ENCODE assay signal across 30 cellular contexts in the genomic region with DNA sequence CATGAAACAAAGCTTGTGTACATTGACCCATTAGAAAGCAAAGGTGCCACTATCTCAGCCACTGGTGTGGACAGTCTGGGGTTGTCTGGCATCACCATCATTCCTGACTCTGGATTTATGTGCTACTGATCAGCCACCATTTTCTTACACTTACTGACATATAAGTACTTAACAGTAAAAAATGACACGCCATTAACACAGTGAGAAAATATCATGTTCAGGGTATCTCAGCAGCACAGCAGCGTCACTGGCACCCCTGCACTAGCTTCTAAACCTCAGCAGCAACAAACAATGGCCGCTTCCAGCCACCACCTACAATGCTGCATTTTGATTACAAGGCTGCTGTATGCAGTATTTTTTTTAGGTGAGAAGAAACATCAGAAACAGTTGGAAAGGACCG.
"Had no signal": no experiment of that assay in that cellular context is flagged by ENCODE, and none has a peak within 500 bp of the region (broad histone marks: within the 10 kb centered on the region; RNA-seq: fewer than 3 reads in every experiment).

No MANE protein-coding gene starts in this region.

- H3K36me3 ChIP-seq: adrenal gland, brain microvascular endothelial cell, breast epithelium had no signal

- H3K36me3 Mint-ChIP-seq: activated CD8-positive, alpha-beta memory T cell treated with anti-CD3 and anti-CD28 coated beads, Interleukin-2, amount 10 ng/mL, durations not matched to agents 7 days and 5 days; activated naive CD8-positive, alpha-beta T cell treated with anti-CD3 and anti-CD28 coated beads for 36 hours; T-cell had no signal

- H3K27ac ChIP-seq: adrenal gland, body of pancreas, brain microvascular endothelial cell, breast epithelium, VCaP had no signal

- H3K9me3 ChIP-seq: adrenal gland, body of pancreas had no signal

- H3K4me1 ChIP-seq: adrenal gland, body of pancreas, breast epithelium had no signal

- DNase-seq: activated B cell treated with CpG ODN at 0.5 μM for 24 hours; activated CD4-positive, alpha-beta memory T cell treated with anti-CD3 and anti-CD28 coated beads, Interleukin-2, amount 10 ng/mL, durations not matched to agents 7 days and 5 days; activated CD4-positive, alpha-beta T cell treated with anti-CD3 and anti-CD28 coated beads for 4 hours; activated CD4-positive, alpha-beta T cell treated with anti-CD3 and anti-CD28 coated beads, Interleukin-2, amount 10 ng/mL, durations not matched to agents 24 days and 14 days; activated CD4-positive, alpha-beta T cell treated with anti-CD3 and anti-CD28 coated beads, Interleukin-2, amount 50 U/mL, for 48 hours; activated CD4-positive, CD25-positive, alpha-beta regulatory T cell treated with anti-CD3 and anti-CD28 coated beads, Interleukin-2, amount 50 U/mL, for 72 hours; activated CD8-positive, alpha-beta memory T cell treated with anti-CD3 and anti-CD28 coated beads for 24 hours; activated CD8-positive, alpha-beta memory T cell treated with anti-CD3 and anti-CD28 coated beads, Interleukin-2, amount 10 ng/mL, durations not matched to agents 7 days and 5 days; activated CD8-positive, alpha-beta memory T cell treated with anti-CD3 and anti-CD28 coated beads, Interleukin-2, amount 50 U/mL, for 48 hours; activated CD8-positive, alpha-beta T cell treated with anti-CD3 and anti-CD28 coated beads, Interleukin-2, amount 10 ng/mL, durations not matched to agents 7 days and 5 days; activated effector memory CD4-positive, alpha-beta T cell treated with anti-CD3 and anti-CD28 coated beads, Interleukin-2, amount 50 U/mL, for 16 hours; activated gamma-delta T cell treated with Interleukin-2 at 50 U/mL for 16 hours; activated naive CD4-positive, alpha-beta T cell; activated naive CD4-positive, alpha-beta T cell treated with anti-CD3 and anti-CD28 coated beads for 36 hours; activated naive CD4-positive, alpha-beta T cell treated with anti-CD3 and anti-CD28 coated beads, Interleukin-2, amount 50 U/mL, for 16 hours; activated naive CD8-positive, alpha-beta T cell treated with anti-CD3 and anti-CD28 coated beads for 36 hours; activated T-cell treated with anti-CD3 and anti-CD28 coated beads, Interleukin-2, amount 50 U/mL, for 24 hours; activated T-cell treated with anti-CD3 and anti-CD28 coated beads, Interleukin-2, amount 50 U/mL, for 48 hours; adrenal gland; amniotic stem cell; aorta; body of pancreas; brain microvascular endothelial cell; central memory CD4-positive, alpha-beta T cell; T-cell; T-helper 17 cell had no signal

- H3K9me3 Mint-ChIP-seq: activated B cell treated with CpG ODN at 0.5 μM for 24 hours; activated CD4-positive, alpha-beta memory T cell treated with anti-CD3 and anti-CD28 coated beads, Interleukin-2, amount 10 ng/mL, durations not matched to agents 7 days and 5 days; activated CD4-positive, alpha-beta T cell treated with anti-CD3 and anti-CD28 coated beads, Interleukin-2, amount 10 ng/mL, durations not matched to agents 24 days and 14 days; activated T-helper 2 cell treated with anti-CD3 and anti-CD28 coated beads, Interferon-gamma antibody, Interleukin-2, Interleukin-4, amounts not matched to agents 10 μg/mL and 5 μg/mL and 100 μg/mL, durations not matched to agents 14 hours and 24 hours and 36 hours had no signal

- H3K4me3 Mint-ChIP-seq: activated B cell treated with CpG ODN at 0.5 μM for 24 hours; activated CD4-positive, alpha-beta memory T cell treated with anti-CD3 and anti-CD28 coated beads, Interleukin-2, amount 10 ng/mL, durations not matched to agents 7 days and 5 days; activated CD4-positive, alpha-beta T cell treated with anti-CD3 and anti-CD28 coated beads, Interleukin-2, amount 10 ng/mL, durations not matched to agents 24 days and 14 days; activated CD8-positive, alpha-beta memory T cell treated with anti-CD3 and anti-CD28 coated beads, Interleukin-2, amount 10 ng/mL, durations not matched to agents 7 days and 5 days; activated CD8-positive, alpha-beta T cell treated with anti-CD3 and anti-CD28 coated beads, Interleukin-2, amount 10 ng/mL, durations not matched to agents 7 days and 5 days; activated naive CD4-positive, alpha-beta T cell treated with anti-CD3 and anti-CD28 coated beads for 36 hours; activated naive CD8-positive, alpha-beta T cell treated with anti-CD3 and anti-CD28 coated beads for 36 hours; activated T-cell treated with anti-CD3 and anti-CD28 coated beads, Interleukin-2, amount 50 U/mL, for 24 hours; T-cell; T-helper 17 cell had no signal

- H3K27me3 ChIP-seq: adrenal gland, body of pancreas, brain microvascular endothelial cell, breast epithelium had no signal

- H3K4me3 ChIP-seq: adrenal gland, body of pancreas, breast epithelium had no signal

- ATAC-seq: activated CD8-positive, alpha-beta memory T cell treated with anti-CD3 and anti-CD28 coated beads, Interleukin-2, amount 10 ng/mL, durations not matched to agents 7 days and 5 days; activated CD8-positive, alpha-beta T cell treated with anti-CD3 and anti-CD28 coated beads, Interleukin-2, amount 10 ng/mL, durations not matched to agents 7 days and 5 days; activated naive CD4-positive, alpha-beta T cell treated with anti-CD3 and anti-CD28 coated beads, Interleukin-2, amount 50 U/mL, for 72 hours; body of pancreas; T-cell; T-helper 17 cell had no signal

- H3K4me1 Mint-ChIP-seq: activated B cell treated with CpG ODN at 0.5 μM for 24 hours; activated CD4-positive, alpha-beta memory T cell treated with anti-CD3 and anti-CD28 coated beads, Interleukin-2, amount 10 ng/mL, durations not matched to agents 7 days and 5 days; activated CD4-positive, alpha-beta T cell treated with anti-CD3 and anti-CD28 coated beads, Interleukin-2, amount 10 ng/mL, durations not matched to agents 24 days and 14 days; activated CD8-positive, alpha-beta memory T cell treated with anti-CD3 and anti-CD28 coated beads, Interleukin-2, amount 10 ng/mL, durations not matched to agents 7 days and 5 days; activated naive CD8-positive, alpha-beta T cell treated with anti-CD3 and anti-CD28 coated beads for 36 hours; T-cell had no signal

- H3K27me3 Mint-ChIP-seq: T-helper 17 cell had no signal

- H3K27ac Mint-ChIP-seq: activated B cell treated with CpG ODN at 0.5 μM for 24 hours; activated CD4-positive, alpha-beta memory T cell treated with anti-CD3 and anti-CD28 coated beads, Interleukin-2, amount 10 ng/mL, durations not matched to agents 7 days and 5 days; activated CD4-positive, alpha-beta T cell treated with anti-CD3 and anti-CD28 coated beads, Interleukin-2, amount 10 ng/mL, durations not matched to agents 24 days and 14 days; activated CD8-positive, alpha-beta memory T cell treated with anti-CD3 and anti-CD28 coated beads, Interleukin-2, amount 10 ng/mL, durations not matched to agents 7 days and 5 days; activated CD8-positive, alpha-beta T cell treated with anti-CD3 and anti-CD28 coated beads, Interleukin-2, amount 10 ng/mL, durations not matched to agents 7 days and 5 days; activated naive CD4-positive, alpha-beta T cell treated with anti-CD3 and anti-CD28 coated beads for 36 hours; activated naive CD4-positive, alpha-beta T cell treated with anti-CD3 and anti-CD28 coated beads, Interleukin-2, amount 50 U/mL, for 72 hours; activated naive CD8-positive, alpha-beta T cell treated with anti-CD3 and anti-CD28 coated beads for 36 hours; activated T-cell treated with anti-CD3 and anti-CD28 coated beads, Interleukin-2, amount 50 U/mL, for 24 hours; activated T-helper 2 cell treated with anti-CD3 and anti-CD28 coated beads, Interferon-gamma antibody, Interleukin-2, Interleukin-4, amounts not matched to agents 10 μg/mL and 5 μg/mL and 100 μg/mL, durations not matched to agents 14 hours and 24 hours and 36 hours; T-cell; T-helper 17 cell had no signal
